Comparison of ENCODE assay signal across 8 cellular contexts in genomic region chr9:4738866-4739586, GRCh38. TPM values are rescaled to one million over a fixed set of nuclear protein-coding genes. Genes with fewer than 3 reads are reported as not detected.
DNase-seq lines count a peak whose midpoint lies in the region; TF ChIP-seq lines count a peak whose summit lies in the region.

No MANE protein-coding gene starts in this region.

- peaks cover 23 to 52% (median 36%) of the 10 kb centered on the region in 4 donors for H3K4me1 Mint-ChIP-seq in CD4-positive, alpha-beta memory T cell
- H3K4me1 Mint-ChIP-seq in nephron, result peaks cover 16% of the 10 kb centered on the region

- no peaks in the 10 kb centered on the region for H3K9me3 Mint-ChIP-seq in CD4-positive, alpha-beta memory T cell
- no peaks in the 10 kb centered on the region for H3K9me3 Mint-ChIP-seq in nephron

- H3K27me3 Mint-ChIP-seq in CD4-positive, alpha-beta memory T cell, result no peaks in the 10 kb centered on the region
- H3K27me3 Mint-ChIP-seq in nephron (ENCODE audit: low read depth), result no peaks in the 10 kb centered on the region

- peaks cover 29% of the 10 kb centered on the region for H3K4me1 ChIP-seq in CD4-positive, alpha-beta memory T cell (ENCODE audit: insufficient read depth, low read length)

- TF ChIP-seq CTCF in LNCaP clone FGC (IDR thresholded peaks at IDR 0.05; ENCODE audit: control insufficient read depth, extremely low read depth, insufficient read depth) (no peak), choroid plexus epithelial cell (conservative IDR thresholded peaks at IDR 0.05; ENCODE audit: low read depth, low read length) (no peak), nephron (IDR thresholded peaks at IDR 0.05; ENCODE audit: unreplicated experiment in 3 of 3) (no peak)

- H3K36me3 Mint-ChIP-seq in CD4-positive, alpha-beta memory T cell, result peaks cover 0 to 7% of the 10 kb centered on the region in 2 donors
- H3K36me3 Mint-ChIP-seq in nephron (ENCODE audit: low read depth), result peaks cover 13% of the 10 kb centered on the region

- no peaks in the 10 kb centered on the region for H3K9me3 ChIP-seq in CD4-positive, alpha-beta memory T cell (ENCODE audit: control insufficient read depth in 1 of 2, low read length in 2 of 2)

- CTCF ChIA-PET in CD4-positive, alpha-beta memory T cell (lab: Charles Lee; ENCODE audit: partially characterized antibody), result no interaction called here

- no peaks in the 10 kb centered on the region for H3K27me3 ChIP-seq in CD4-positive, alpha-beta memory T cell (ENCODE audit: insufficient read depth, low read length)

- no peak for DNase-seq in CD4-positive, alpha-beta memory T cell
- DNase-seq in LNCaP clone FGC (ENCODE audit: low read depth) (no peak), choroid plexus epithelial cell (ENCODE audit: low read depth) (peak; percentile 15), HUDEP-2 (lab: John Stamatoyannopoulos, UW; ENCODE audit: unreplicated experiment in 76 of 76) (no peak), NK-92 (lab: John Stamatoyannopoulos, UW; ENCODE audit: unreplicated experiment) (no peak), DMS 273 (lab: John Stamatoyannopoulos, UW; ENCODE audit: unreplicated experiment) (no peak), hepatic stellate cell (ENCODE audit: low spot score) (no peak)

- intact Hi-C loops in CD4-positive, alpha-beta memory T cell (cut with micrococcal nuclease), result no loop called here

- peak overlapping the region in 1 of 2 donors; percentile 79 for H3K4me3 ChIP-seq in CD4-positive, alpha-beta memory T cell (ENCODE audit: low read length in 2 of 2)
- H3K4me3 ChIP-seq in LNCaP clone FGC (ENCODE audit: low read depth, low read length) (peak overlapping the region; percentile 78), choroid plexus epithelial cell (ENCODE audit: low read depth, low read length) (peak overlapping the region; percentile 84)

- H3K4me3 Mint-ChIP-seq in CD4-positive, alpha-beta memory T cell, result peak overlapping the region; percentile 91 to 97 (median 94)
- H3K4me3 Mint-ChIP-seq in nephron, result peak overlapping the region; percentile 89 to 95 (median 93)

- H3K27ac Mint-ChIP-seq in CD4-positive, alpha-beta memory T cell, result peak overlapping the region in 5 of 7 donors; percentile 25 to 94 (median 50)
- peak overlapping the region; percentile 86 to 97 (median 94) for H3K27ac Mint-ChIP-seq in nephron

- H3K36me3 ChIP-seq in CD4-positive, alpha-beta memory T cell (ENCODE audit: insufficient read depth, low read length), result no peaks in the 10 kb centered on the region

- H3K27ac ChIP-seq in CD4-positive, alpha-beta memory T cell (ENCODE audit: low read depth, low read length), result no peak overlapping the region

- POLR2A ChIA-PET in CD4-positive, alpha-beta memory T cell (lab: Charles Lee; ENCODE audit: partially characterized antibody), result no interaction called here

RNA-seq across cellular contexts. Expression of gene AK3, which starts 2.0 kb away (rescaled TPM):
- 10 to 100 TPM; 23.1 to 25.2 TPM for total RNA-seq in CD4-positive, alpha-beta memory T cell
- 10 to 100 TPM; 28.3 to 47.9 TPM for polyA plus RNA-seq in CD4-positive, alpha-beta memory T cell

RNA-seq across cellular contexts. Expression of gene RCL1, which starts 53.7 kb away (rescaled TPM):
- 10 to 100 TPM; 15.2 to 17.8 TPM for total RNA-seq in CD4-positive, alpha-beta memory T cell
- 10 to 100 TPM; 15.5 to 21.1 TPM for polyA plus RNA-seq in CD4-positive, alpha-beta memory T cell

RNA-seq across cellular contexts. Expression of gene CDC37L1, which starts 59.7 kb away (rescaled TPM):
- total RNA-seq in CD4-positive, alpha-beta memory T cell, result 10 to 100 TPM; 27.2 to 27.8 TPM
- 10 to 100 TPM; 15.8 to 17.8 TPM for polyA plus RNA-seq in CD4-positive, alpha-beta memory T cell
